Comparison of ENCODE assay signal across 26 cellular contexts in genomic region chr16:54068212-54068611, GRCh38.
"Had no signal": no experiment of that assay in that cellular context is flagged by ENCODE, and none has a peak within 500 bp of the region (broad histone marks: within the 10 kb centered on the region; RNA-seq: fewer than 3 reads in every experiment).

No MANE protein-coding gene starts in this region.

- H3K4me1 ChIP-seq: colonic mucosa, lower lobe of right lung had no signal

- ATAC-seq: esophagus mucosa; gastrocnemius medialis; heart left ventricle; left cardiac atrium; left ventricle myocardium superior; lower lobe of right lung; natural killer cell treated with Interleukin-12 subunit alpha and Interleukin-12 subunit beta and Interleukin-15 and Interleukin-18, amount 100 ng/mL, for 72 hours; stimulated activated effector memory CD8-positive, alpha-beta T cell treated with anti-CD3 and anti-CD28 coated beads, Interleukin-12 subunit alpha, Interleukin-12 subunit beta, amount 100 ng/mL, for 72 hours had no signal

- H3K27ac Mint-ChIP-seq: dendritic cell treated with granulocyte-macrophage colony-stimulating factor and Interleukin-4, amounts not matched to agents 40 ng/mL and 50 ng/mL, for 4 days; endodermal cell; natural killer cell treated with Interleukin-12 subunit alpha and Interleukin-12 subunit beta and Interleukin-15 and Interleukin-18, amount 100 ng/mL, for 72 hours; stimulated activated effector memory CD8-positive, alpha-beta T cell treated with anti-CD3 and anti-CD28 coated beads, Interleukin-12 subunit alpha, Interleukin-12 subunit beta, amount 100 ng/mL, for 72 hours; type B pancreatic cell had no signal

- H3K4me1 Mint-ChIP-seq: stimulated activated effector memory CD8-positive, alpha-beta T cell treated with anti-CD3 and anti-CD28 coated beads, Interleukin-12 subunit alpha, Interleukin-12 subunit beta, amount 100 ng/mL, for 72 hours had no signal

- H3K27me3 Mint-ChIP-seq: dendritic cell treated with granulocyte-macrophage colony-stimulating factor and Interleukin-4, amounts not matched to agents 40 ng/mL and 50 ng/mL, for 4 days; naive B cell; natural killer cell treated with Interleukin-12 subunit alpha and Interleukin-12 subunit beta and Interleukin-15 and Interleukin-18, amount 100 ng/mL, for 72 hours had no signal

- H3K36me3 Mint-ChIP-seq: natural killer cell treated with Interleukin-12 subunit alpha and Interleukin-12 subunit beta and Interleukin-15 and Interleukin-18, amount 100 ng/mL, for 72 hours had no signal

- DNase-seq: colonic mucosa; effector CD8-positive, alpha-beta T cell; endodermal cell; foreskin fibroblast; gastrocnemius medialis; heart left ventricle; hippocampal formation; left cardiac atrium; left ventricle myocardium superior; lower lobe of right lung; naive B cell; pancreas; sigmoid colon; stimulated activated CD4-positive, alpha-beta T cell treated with anti-CD3 and anti-CD28 coated beads, Interleukin-2, amount 100 ng/mL, for 24 hours; stimulated activated CD4-positive, alpha-beta T cell treated with anti-CD3 and anti-CD28 coated beads, Interleukin-4, amount 100 ng/mL, for 24 hours; stimulated activated naive CD4-positive, alpha-beta T cell treated with Interleukin-2 at 50 U/mL for 16 hours; stomach; tibial artery had no signal

- H3K9me3 Mint-ChIP-seq: dendritic cell treated with granulocyte-macrophage colony-stimulating factor and Interleukin-4, amounts not matched to agents 40 ng/mL and 50 ng/mL, for 4 days; endodermal cell; natural killer cell treated with Interleukin-12 subunit alpha and Interleukin-12 subunit beta and Interleukin-15 and Interleukin-18, amount 100 ng/mL, for 72 hours; neural crest cell; stimulated activated effector memory CD8-positive, alpha-beta T cell treated with anti-CD3 and anti-CD28 coated beads, Interleukin-12 subunit alpha, Interleukin-12 subunit beta, amount 100 ng/mL, for 72 hours; type B pancreatic cell had no signal

- H3K4me3 ChIP-seq: colonic mucosa, gastrocnemius medialis, heart left ventricle, lower lobe of right lung, pancreas, sigmoid colon, stomach, tibial artery had no signal

- H3K9me3 ChIP-seq: colonic mucosa, gastrocnemius medialis, heart left ventricle, lower lobe of right lung, neutrophil, pancreas, sigmoid colon, stomach, tibial artery had no signal

- H3K4me3 Mint-ChIP-seq: dendritic cell treated with granulocyte-macrophage colony-stimulating factor and Interleukin-4, amounts not matched to agents 40 ng/mL and 50 ng/mL, for 4 days; endodermal cell; natural killer cell treated with Interleukin-12 subunit alpha and Interleukin-12 subunit beta and Interleukin-15 and Interleukin-18, amount 100 ng/mL, for 72 hours; neural crest cell; stimulated activated effector memory CD8-positive, alpha-beta T cell treated with anti-CD3 and anti-CD28 coated beads, Interleukin-12 subunit alpha, Interleukin-12 subunit beta, amount 100 ng/mL, for 72 hours; type B pancreatic cell had no signal

- H3K27me3 ChIP-seq: colonic mucosa, gastrocnemius medialis, heart left ventricle, neutrophil, pancreas, sigmoid colon, stomach, tibial artery had no signal

- H3K36me3 ChIP-seq: colonic mucosa, gastrocnemius medialis, heart left ventricle, lower lobe of right lung, neutrophil, pancreas, sigmoid colon, stomach, tibial artery had no signal

- H3K27ac ChIP-seq: colonic mucosa, epithelial cell of prostate, gastrocnemius medialis, heart left ventricle, lower lobe of right lung, neutrophil, pancreas, sigmoid colon, stomach, tibial artery had no signal
